Comparison of ENCODE assay signal across 8 cellular contexts in genomic region chr4:184647391-184648101, GRCh38. TPM values are rescaled to one million over a fixed set of nuclear protein-coding genes. Genes with fewer than 3 reads are reported as not detected.
A peak's percentile ranks its signal among the peaks of the same experiment; 100 is the strongest.
DNase-seq lines count a peak whose midpoint lies in the region; ATAC-seq, FAIRE-seq and TF ChIP-seq lines count a peak whose summit lies in the region.

No MANE protein-coding gene starts in this region.

- no peaks in the 10 kb centered on the region for H3K9me3 ChIP-seq in keratinocyte (ENCODE audit: control insufficient read depth, low read depth, low read length)
- no peaks in the 10 kb centered on the region for H3K9me3 ChIP-seq in tibial artery

- H3K4me3 ChIP-seq in keratinocyte (ENCODE audit: control insufficient read depth in 2 of 3, extremely low read depth in 1 of 3, insufficient read depth in 2 of 3, low read depth in 1 of 3, low read length in 3 of 3): peak overlapping the region; percentile 58 to 89 (median 89)
- H3K4me3 ChIP-seq in tibial artery: peak overlapping the region; percentile 92 to 93

- no peaks in the 10 kb centered on the region for H3K27me3 Mint-ChIP-seq in activated CD8-positive, alpha-beta memory T cell treated with anti-CD3 and anti-CD28 coated beads, Interleukin-2, amount 10 ng/mL, durations not matched to agents 7 days and 5 days
- H3K27me3 Mint-ChIP-seq in activated naive CD8-positive, alpha-beta T cell treated with anti-CD3 and anti-CD28 coated beads, Interleukin-2, amount 50 U/mL, for 24 hours: no peaks in the 10 kb centered on the region

- H3K4me1 Mint-ChIP-seq in activated CD8-positive, alpha-beta memory T cell treated with anti-CD3 and anti-CD28 coated beads, Interleukin-2, amount 10 ng/mL, durations not matched to agents 7 days and 5 days: peaks cover 67% of the 10 kb centered on the region
- peaks cover 64% of the 10 kb centered on the region for H3K4me1 Mint-ChIP-seq in activated naive CD8-positive, alpha-beta T cell treated with anti-CD3 and anti-CD28 coated beads, Interleukin-2, amount 50 U/mL, for 24 hours

- ATAC-seq in activated CD8-positive, alpha-beta memory T cell treated with anti-CD3 and anti-CD28 coated beads, Interleukin-2, amount 10 ng/mL, durations not matched to agents 7 days and 5 days: no peak
- no peak for ATAC-seq in activated naive CD8-positive, alpha-beta T cell treated with anti-CD3 and anti-CD28 coated beads, Interleukin-2, amount 50 U/mL, for 24 hours
- ATAC-seq in GM18909 (IDR thresholded peaks at IDR 0.05; ENCODE audit: poor library complexity, unreplicated experiment): no peak

- no peak overlapping the region for H2AFZ ChIP-seq in keratinocyte (ENCODE audit: control insufficient read depth, low read length)

- FAIRE-seq in keratinocyte (lab: Jason Lieb, UNC): no peak

- H3K9me1 ChIP-seq in keratinocyte (ENCODE audit: control insufficient read depth, extremely low read depth, insufficient read depth, low read length): no peaks in the 10 kb centered on the region

- peak overlapping the region; percentile 94 for H3K4me3 Mint-ChIP-seq in activated CD8-positive, alpha-beta memory T cell treated with anti-CD3 and anti-CD28 coated beads, Interleukin-2, amount 10 ng/mL, durations not matched to agents 7 days and 5 days
- H3K4me3 Mint-ChIP-seq in activated naive CD8-positive, alpha-beta T cell treated with anti-CD3 and anti-CD28 coated beads, Interleukin-2, amount 50 U/mL, for 24 hours: peak overlapping the region; percentile 97

- H3K9me3 Mint-ChIP-seq in activated CD8-positive, alpha-beta memory T cell treated with anti-CD3 and anti-CD28 coated beads, Interleukin-2, amount 10 ng/mL, durations not matched to agents 7 days and 5 days (ENCODE audit: low read depth): no peaks in the 10 kb centered on the region
- no peaks in the 10 kb centered on the region for H3K9me3 Mint-ChIP-seq in activated naive CD8-positive, alpha-beta T cell treated with anti-CD3 and anti-CD28 coated beads, Interleukin-2, amount 50 U/mL, for 24 hours

- TF ChIP-seq CTCF in keratinocyte (optimal IDR thresholded peaks at IDR 0.05 in 1 of 3, IDR thresholded peaks at IDR 0.05 in 1 of 3, conservative IDR thresholded peaks at IDR 0.05 in 1 of 3; ENCODE audit: extremely low read depth in 1 of 3, insufficient read depth in 2 of 3, low read length in 3 of 3): no peak
- TF ChIP-seq CTCF in tibial artery (IDR thresholded peaks at IDR 0.05): no peak

- H3K36me3 Mint-ChIP-seq in activated CD8-positive, alpha-beta memory T cell treated with anti-CD3 and anti-CD28 coated beads, Interleukin-2, amount 10 ng/mL, durations not matched to agents 7 days and 5 days: peaks cover 52% of the 10 kb centered on the region
- peaks cover 43% of the 10 kb centered on the region for H3K36me3 Mint-ChIP-seq in activated naive CD8-positive, alpha-beta T cell treated with anti-CD3 and anti-CD28 coated beads, Interleukin-2, amount 50 U/mL, for 24 hours (ENCODE audit: low read depth)

- peak overlapping the region; percentile 77 for H3K4me2 ChIP-seq in keratinocyte (ENCODE audit: control insufficient read depth, extremely low read depth, insufficient read depth, low read depth, low read length)

- intact Hi-C loops in tibial artery (cut with DNase I; ENCODE audit: low total_unique reads): loop anchor here (5.0 kb wide), 3 partner anchors 85 to 175 kb away; partner anchors contain the start of genes CENPU and IRF2

- peak overlapping the region; percentile 87 for H3K27ac Mint-ChIP-seq in activated CD8-positive, alpha-beta memory T cell treated with anti-CD3 and anti-CD28 coated beads, Interleukin-2, amount 10 ng/mL, durations not matched to agents 7 days and 5 days
- H3K27ac Mint-ChIP-seq in activated naive CD8-positive, alpha-beta T cell treated with anti-CD3 and anti-CD28 coated beads, Interleukin-2, amount 50 U/mL, for 24 hours: peak overlapping the region; percentile 84

- dilution Hi-C loops in keratinocyte (cut with MboI; ENCODE audit: extremely low pct_ligation_motif_present, low sequenced_read_pairs): no loop called here

- H3K27ac ChIP-seq in keratinocyte (ENCODE audit: control insufficient read depth, insufficient read depth, low read length) (peak overlapping the region; percentile 81), tibial artery (peak overlapping the region; percentile 99)

- H4K20me1 ChIP-seq in keratinocyte (ENCODE audit: control insufficient read depth, extremely low read depth, insufficient read depth, low read length): no peaks in the 10 kb centered on the region

- peak overlapping the region; percentile 86 for H3K9ac ChIP-seq in keratinocyte (ENCODE audit: control insufficient read depth, extremely low read depth, insufficient read depth, low read length)

- H3K36me3 ChIP-seq in keratinocyte (ENCODE audit: control insufficient read depth in 2 of 2, extremely low read depth in 1 of 2, insufficient read depth in 2 of 2, low read length in 2 of 2): peaks cover under 1 to 8% of the 10 kb centered on the region in 2 experiments
- no peaks in the 10 kb centered on the region for H3K36me3 ChIP-seq in tibial artery

- CTCF ChIA-PET in activated CD8-positive, alpha-beta memory T cell treated with anti-CD3 and anti-CD28 coated beads, Interleukin-2, amount 10 ng/mL, durations not matched to agents 7 days and 5 days (lab: Charles Lee): interaction anchor here (0.7 to 4.0 kb wide), 9 partner anchors 12 to 487 kb away, joined by 3 to 13 read pairs (median 3); partner anchors contain the start of genes ACSL1 and CENPU

- H3K27me3 ChIP-seq in keratinocyte (ENCODE audit: control insufficient read depth, extremely low read depth, insufficient read depth, low read length) (no peaks in the 10 kb centered on the region), tibial artery (no peaks in the 10 kb centered on the region)

- H3K79me2 ChIP-seq in keratinocyte (ENCODE audit: control insufficient read depth, insufficient read depth, low read length): peaks cover 63% of the 10 kb centered on the region

- H3K4me1 ChIP-seq in keratinocyte (ENCODE audit: control insufficient read depth, extremely low read depth, insufficient read depth, low read length): peaks cover 14% of the 10 kb centered on the region
- peaks cover 0 to 56% (median 29%) of the 10 kb centered on the region in 4 donors for H3K4me1 ChIP-seq in tibial artery

- DNase-seq in activated CD8-positive, alpha-beta memory T cell treated with anti-CD3 and anti-CD28 coated beads, Interleukin-2, amount 10 ng/mL, durations not matched to agents 7 days and 5 days: no peak
- DNase-seq in activated CD8-positive, alpha-beta memory T cell treated with anti-CD3 and anti-CD28 coated beads, Interleukin-2, amount 50 U/mL, for 4 hours: no peak
- no peak for DNase-seq in activated naive CD8-positive, alpha-beta T cell treated with anti-CD3 and anti-CD28 coated beads, Interleukin-2, amount 50 U/mL, for 24 hours
- DNase-seq in keratinocyte (ENCODE audit: low read depth, low spot score) (no peak), tibial artery (no peak), amygdala (lab: John Stamatoyannopoulos, UW) (no peak), COLO668 (lab: John Stamatoyannopoulos, UW; ENCODE audit: unreplicated experiment) (no peak)

RNA-seq across cellular contexts. Expression of gene CASP3, which starts 1.7 kb away (rescaled TPM):
- total RNA-seq in activated CD8-positive, alpha-beta memory T cell treated with anti-CD3 and anti-CD28 coated beads, Interleukin-2, amount 10 ng/mL, durations not matched to agents 7 days and 5 days: 100 to 1,000 TPM in 1 of 2 experiments, 10 to 100 TPM in 1; 70.7 to 116 TPM
- 30.4 to 51.1 TPM (median 36.1 TPM) in 3 replicates for polyA plus RNA-seq in keratinocyte
- 24.2 TPM for polyA plus RNA-seq in keratinocyte (2011; ENCODE audit: low read depth)
- 22.5 and 38.1 TPM in 2 replicates for polyA plus RNA-seq in keratinocyte (2011; cell fraction: cytosol; rRNA removed)
- 29.8 and 43.8 TPM in 2 replicates for polyA plus RNA-seq in keratinocyte (2011; cell fraction: nucleus; rRNA removed)
- 24.0 and 32.5 TPM in 2 replicates for polyA plus RNA-seq in keratinocyte (2012; ENCODE audit: low replicate concordance)
- polyA minus RNA-seq in keratinocyte: 11.1 to 18.7 TPM (median 11.6 TPM) in 3 replicates
- polyA minus RNA-seq in keratinocyte (2011; cell fraction: cytosol; rRNA and poly(A)+ RNA removed): 18.6 TPM
- polyA minus RNA-seq in keratinocyte (2011; cell fraction: nucleus; rRNA and poly(A)+ RNA removed): 11.1 and 19.9 TPM in 2 replicates

RNA-seq across cellular contexts. Expression of gene PRIMPOL, which starts 2.0 kb away (rescaled TPM):
- 10 to 100 TPM; 21.0 to 25.3 TPM for total RNA-seq in activated CD8-positive, alpha-beta memory T cell treated with anti-CD3 and anti-CD28 coated beads, Interleukin-2, amount 10 ng/mL, durations not matched to agents 7 days and 5 days
- 9.1 to 22.8 TPM (median 11.2 TPM) in 3 replicates for polyA plus RNA-seq in keratinocyte
- 11.8 TPM for polyA plus RNA-seq in keratinocyte (2011; ENCODE audit: low read depth)
- polyA plus RNA-seq in keratinocyte (2011; cell fraction: cytosol; rRNA removed): 7.1 and 13.9 TPM in 2 replicates
- polyA plus RNA-seq in keratinocyte (2011; cell fraction: nucleus; rRNA removed): 11.5 and 15.4 TPM in 2 replicates
- 4.0 and 10.5 TPM in 2 replicates for polyA plus RNA-seq in keratinocyte (2012; ENCODE audit: low replicate concordance)
- 1.9 to 2.5 TPM in 2 of 3 replicates, not detected in the other for polyA minus RNA-seq in keratinocyte
- polyA minus RNA-seq in keratinocyte (2011; cell fraction: cytosol; rRNA and poly(A)+ RNA removed): 5.9 TPM
- polyA minus RNA-seq in keratinocyte (2011; cell fraction: nucleus; rRNA and poly(A)+ RNA removed): 3.0 and 5.2 TPM in 2 replicates
